Comparison of ENCODE assay signal across 8 cellular contexts in the genomic region with DNA sequence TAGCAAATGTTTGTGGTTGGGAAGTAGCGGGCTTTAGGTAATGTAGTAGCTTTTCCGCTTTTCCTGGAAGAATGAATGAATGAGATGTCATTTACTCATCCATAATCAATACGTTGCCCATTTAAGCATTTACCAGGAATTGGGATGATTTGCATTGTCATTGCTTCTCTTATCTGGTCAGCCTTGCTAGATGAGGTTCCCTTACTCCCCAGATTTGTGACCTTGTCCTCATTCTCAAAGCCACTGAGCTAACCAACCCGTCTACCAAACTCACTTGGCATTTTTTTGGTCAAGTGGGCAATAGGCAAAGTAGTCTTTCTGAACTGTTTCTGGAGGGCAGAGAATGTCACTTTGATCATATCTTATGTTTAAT. TPM values are rescaled to one million over a fixed set of nuclear protein-coding genes. Genes with fewer than 3 reads are reported as not detected.
A peak's percentile ranks its signal among the peaks of the same experiment; 100 is the strongest.
DNase-seq lines count a peak whose midpoint lies in the region; ATAC-seq and TF ChIP-seq lines count a peak whose summit lies in the region.

No MANE protein-coding gene starts in this region.

- TF ChIP-seq CTCF in left ventricle myocardium inferior (IDR thresholded peaks at IDR 0.05; ENCODE audit: borderline replicate concordance) (no peak), astrocyte of the cerebellum (IDR thresholded peaks at IDR 0.05; ENCODE audit: low read depth, low read length, missing control alignments) (no peak), lung (IDR thresholded peaks at IDR 0.05; ENCODE audit: control extremely low read depth, extremely low read depth) (no peak), uterus (IDR thresholded peaks at IDR 0.05) (no peak), GM13977 (IDR thresholded peaks at IDR 0.05; ENCODE audit: extremely low read depth, insufficient read depth, missing control alignments) (no peak)

- H3K27me3 ChIP-seq in left ventricle myocardium inferior (ENCODE audit: low read depth) (no peaks in the 10 kb centered on the region), lung (ENCODE audit: control insufficient read depth, insufficient read depth) (no peaks in the 10 kb centered on the region), uterus (no peaks in the 10 kb centered on the region)

- H3K9me3 ChIP-seq in left ventricle myocardium inferior (replicated peaks) (peaks cover 6% of the 10 kb centered on the region), lung (ENCODE audit: control insufficient read depth in 2 of 2, insufficient read depth in 1 of 2, low read length in 1 of 2) (no peaks in the 10 kb centered on the region), uterus (no peaks in the 10 kb centered on the region)

- intact Hi-C loops in left ventricle myocardium inferior (cut with micrococcal nuclease) = loop anchor here (10.0 kb wide), 2 partner anchors 87 to 177 kb away; a partner anchor contains a TSS
- intact Hi-C loops in cardiac septum (cut with DNase I) = loop anchor here (5.0 to 10.0 kb wide), 3 partner anchors 87 to 545 kb away; a partner anchor contains a TSS
- intact Hi-C loops in uterus (cut with DNase I; ENCODE audit: low total_unique reads) = no loop called here

- 5 to 10% methylated on average over 4 of the region's 4 CpGs for WGBS in lung, 2 donors

- TF ChIP-seq POLR2A in uterus (IDR thresholded peaks at IDR 0.05) = no peak

- H3K27ac ChIP-seq in left ventricle myocardium inferior (replicated peaks) = peak overlapping the region; percentile 81
- peak overlapping the region; percentile 78 to 87 for H3K27ac ChIP-seq in lung (ENCODE audit: low read depth in 1 of 2, low read length in 1 of 2)
- peak overlapping the region; percentile 65 to 80 for H3K27ac ChIP-seq in uterus

- in situ Hi-C loops in astrocyte of the cerebellum (cut with HindIII; ENCODE audit: low sequenced_read_pairs) (no loop called here), GM13977 (cut with MboI; ENCODE audit: low pct_unique_long_range_greater_than_20kb, low sequenced_read_pairs, unreplicated experiment) (no loop called here)

- DNase-seq in left ventricle myocardium inferior (no peak), cardiac septum (ENCODE audit: low spot score) (no peak), astrocyte of the cerebellum (ENCODE audit: low read depth) (no peak), lung (ENCODE audit: low spot score) (no peak), uterus (no peak), GM13977 (ENCODE audit: low spot score) (no peak), NCI-H510A (lab: John Stamatoyannopoulos, UW) (no peak)

- H3K4me1 ChIP-seq in left ventricle myocardium inferior (peaks cover 36% of the 10 kb centered on the region), lung (ENCODE audit: control insufficient read depth in 2 of 2, insufficient read depth in 2 of 2, low read length in 2 of 2) (peaks cover 7 to 11% of the 10 kb centered on the region in 2 donors), uterus (no peaks in the 10 kb centered on the region)

- ATAC-seq in lung (ENCODE audit: insufficient read depth, low FRiP score) (no peak), GM21529 (IDR thresholded peaks at IDR 0.05; ENCODE audit: unreplicated experiment) (no peak)

- H3K4me3 ChIP-seq in left ventricle myocardium inferior (peak overlapping the region; percentile 80), astrocyte of the cerebellum (ENCODE audit: low read depth, low read length) (peak overlapping the region; percentile 74), lung (peak overlapping the region; percentile 70), uterus (peak overlapping the region; percentile 70 to 81)

- H3K36me3 ChIP-seq in left ventricle myocardium inferior (no peaks in the 10 kb centered on the region), lung (ENCODE audit: control insufficient read depth in 2 of 2, insufficient read depth in 2 of 2, low read length in 2 of 2) (no peaks in the 10 kb centered on the region), uterus (no peaks in the 10 kb centered on the region)

RNA-seq across cellular contexts. Expression of a gene that starts 0.8 kb away (rescaled TPM):
- total RNA-seq in left ventricle myocardium inferior (47.8 TPM), cardiac septum (46.6 TPM), lung (10 to 100 TPM; 61.4 to 73.4 TPM), uterus (10 to 100 TPM; 13.6 to 98.2 (median 33.3) TPM)
- polyA plus RNA-seq in lung = 10 to 100 TPM; 16.9 to 32.1 TPM
